In genomic region chr5:7762267-7762666, GRCh38 we compare ENCODE assay signal across 14 cellular contexts.
A peak's percentile ranks its signal among the peaks of the same experiment; 100 is the strongest.
DNase-seq lines count a peak whose midpoint lies in the region; ATAC-seq and TF ChIP-seq lines count a peak whose summit lies in the region.
"Had no signal": no experiment of that assay in that cellular context is flagged by ENCODE, and none has a peak within 500 bp of the region (broad histone marks: within the 10 kb centered on the region; RNA-seq: fewer than 3 reads in every experiment).

No MANE protein-coding gene starts in this region.

- H3K27me3 ChIP-seq in foreskin keratinocyte, result no peaks in the 10 kb centered on the region
- H3K27me3 ChIP-seq in sigmoid colon, result no peaks in the 10 kb centered on the region

- TF ChIP-seq CTCF in foreskin keratinocyte (conservative IDR thresholded peaks at IDR 0.05) (no peak), sigmoid colon (IDR thresholded peaks at IDR 0.05) (no peak)

- no peaks in the 10 kb centered on the region for H3K4me1 Mint-ChIP-seq in activated T-helper 2 cell treated with anti-CD3 and anti-CD28 coated beads, Interferon-gamma antibody, Interleukin-2, Interleukin-4, amounts not matched to agents 10 μg/mL and 5 μg/mL and 100 μg/mL, durations not matched to agents 14 hours and 24 hours and 36 hours (ENCODE audit: low read depth)

- H3K4me3 Mint-ChIP-seq in activated T-helper 2 cell treated with anti-CD3 and anti-CD28 coated beads, Interferon-gamma antibody, Interleukin-2, Interleukin-4, amounts not matched to agents 10 μg/mL and 5 μg/mL and 100 μg/mL, durations not matched to agents 14 hours and 24 hours and 36 hours (ENCODE audit: low read depth), result no peak overlapping the region
- H3K4me3 Mint-ChIP-seq: activated CD4-positive, alpha-beta memory T cell treated with anti-CD3 and anti-CD28 coated beads for 36 hours; nephron progenitor cell had no signal

- peak; percentile 47 for DNase-seq in DMS153 treated with DMSO at 0.1 percent for 48 hours (lab: John Stamatoyannopoulos, UW; ENCODE audit: unreplicated experiment)
- DNase-seq in NCI-H345 (lab: John Stamatoyannopoulos, UW), result peak; percentile 72
- DNase-seq in foreskin keratinocyte, result no peak
- no peak for DNase-seq in sigmoid colon
- DNase-seq in NCI-H146 (lab: John Stamatoyannopoulos, UW), result no peak
- no peak for DNase-seq in activated T-helper 2 cell treated with anti-CD3 and anti-CD28 coated beads, Interferon-gamma antibody, Interleukin-2, Interleukin-4, amounts not matched to agents 10 μg/mL and 5 μg/mL and 100 μg/mL, durations not matched to agents 14 hours and 24 hours and 36 hours (ENCODE audit: low spot score)
- no peak for DNase-seq in stimulated activated CD8-positive, alpha-beta memory T cell treated with anti-CD3 and anti-CD28 coated beads, Interleukin-4, amount 100 ng/mL, for 48 hours
- DNase-seq: activated CD4-positive, alpha-beta memory T cell treated with anti-CD3 and anti-CD28 coated beads for 36 hours; MV-4-11; nephron progenitor cell; stimulated activated CD4-positive, alpha-beta T cell treated with anti-CD3 and anti-CD28 coated beads, Interleukin-15, amount 100 ng/mL, for 24 hours; T-helper 1 cell had no signal

- H3K9me3 ChIP-seq in sigmoid colon, result no peaks in the 10 kb centered on the region

- intact Hi-C loops in sigmoid colon (cut with DNase I), result no loop called here
- intact Hi-C loops in activated T-helper 2 cell treated with anti-CD3 and anti-CD28 coated beads, Interferon-gamma antibody, Interleukin-2, Interleukin-4, amounts not matched to agents 10 μg/mL and 5 μg/mL and 100 μg/mL, durations not matched to agents 14 hours and 24 hours and 36 hours (cut with micrococcal nuclease), result no loop called here

- H3K4me3 ChIP-seq in sigmoid colon, result no peak overlapping the region

- H3K27me3 Mint-ChIP-seq in activated T-helper 2 cell treated with anti-CD3 and anti-CD28 coated beads, Interferon-gamma antibody, Interleukin-2, Interleukin-4, amounts not matched to agents 10 μg/mL and 5 μg/mL and 100 μg/mL, durations not matched to agents 14 hours and 24 hours and 36 hours (ENCODE audit: low read depth), result no peaks in the 10 kb centered on the region

- WGBS in sigmoid colon, 2 donors, result 49 to 78% methylated on average over 2 of the region's 2 CpGs

- TF ChIP-seq EP300 in sigmoid colon (IDR thresholded peaks at IDR 0.05), result no peak

- no peak overlapping the region for H3K27ac ChIP-seq in foreskin keratinocyte
- H3K27ac ChIP-seq in sigmoid colon, result no peak overlapping the region

- no peak for TF ChIP-seq POLR2A in sigmoid colon (IDR thresholded peaks at IDR 0.05)

- H3K4me1 ChIP-seq in foreskin keratinocyte, result no peaks in the 10 kb centered on the region
- H3K4me1 ChIP-seq in sigmoid colon, result no peaks in the 10 kb centered on the region

- ATAC-seq in GM21619 (IDR thresholded peaks at IDR 0.05; ENCODE audit: unreplicated experiment), result peak; percentile 60
- peak; percentile 46 for ATAC-seq in foreskin keratinocyte

- H3K36me3 Mint-ChIP-seq in activated T-helper 2 cell treated with anti-CD3 and anti-CD28 coated beads, Interferon-gamma antibody, Interleukin-2, Interleukin-4, amounts not matched to agents 10 μg/mL and 5 μg/mL and 100 μg/mL, durations not matched to agents 14 hours and 24 hours and 36 hours (ENCODE audit: low read depth), result no peaks in the 10 kb centered on the region
- H3K36me3 Mint-ChIP-seq: activated CD4-positive, alpha-beta memory T cell treated with anti-CD3 and anti-CD28 coated beads for 36 hours; activated naive CD4-positive, alpha-beta T cell treated with anti-CD3 and anti-CD28 coated beads, Interleukin-2, amount 50 U/mL, for 72 hours had no signal

- no peak overlapping the region for H3K27ac Mint-ChIP-seq in activated T-helper 2 cell treated with anti-CD3 and anti-CD28 coated beads, Interferon-gamma antibody, Interleukin-2, Interleukin-4, amounts not matched to agents 10 μg/mL and 5 μg/mL and 100 μg/mL, durations not matched to agents 14 hours and 24 hours and 36 hours
- H3K27ac Mint-ChIP-seq: activated CD4-positive, alpha-beta memory T cell treated with anti-CD3 and anti-CD28 coated beads for 36 hours; activated naive CD4-positive, alpha-beta T cell treated with anti-CD3 and anti-CD28 coated beads, Interleukin-2, amount 50 U/mL, for 72 hours; nephron progenitor cell had no signal

- no peaks in the 10 kb centered on the region for H3K9me3 Mint-ChIP-seq in activated T-helper 2 cell treated with anti-CD3 and anti-CD28 coated beads, Interferon-gamma antibody, Interleukin-2, Interleukin-4, amounts not matched to agents 10 μg/mL and 5 μg/mL and 100 μg/mL, durations not matched to agents 14 hours and 24 hours and 36 hours
- H3K9me3 Mint-ChIP-seq: activated CD4-positive, alpha-beta memory T cell treated with anti-CD3 and anti-CD28 coated beads for 36 hours; activated naive CD4-positive, alpha-beta T cell treated with anti-CD3 and anti-CD28 coated beads, Interleukin-2, amount 50 U/mL, for 72 hours; nephron progenitor cell had no signal

- no peaks in the 10 kb centered on the region for H3K36me3 ChIP-seq in sigmoid colon

Comparison
In these comparisons a context has a peak if more than half of its experiments do, and no peak if none do; other contexts are left out.
1. DNase-seq: peak in DMS153 treated with DMSO at 0.1 percent for 48 hours (single experiment) and NCI-H345 (single experiment); none in foreskin keratinocyte (0 of 2), sigmoid colon (single experiment), NCI-H146 (single experiment), activated T-helper 2 cell treated with anti-CD3 and anti-CD28 coated beads, Interferon-gamma antibody, Interleukin-2, Interleukin-4, amounts not matched to agents 10 μg/mL and 5 μg/mL and 100 μg/mL, durations not matched to agents 14 hours and 24 hours and 36 hours (single experiment) and stimulated activated CD8-positive, alpha-beta memory T cell treated with anti-CD3 and anti-CD28 coated beads, Interleukin-4, amount 100 ng/mL, for 48 hours (single experiment).